8 cellular contexts compared by ENCODE assay signal in the genomic region with DNA sequence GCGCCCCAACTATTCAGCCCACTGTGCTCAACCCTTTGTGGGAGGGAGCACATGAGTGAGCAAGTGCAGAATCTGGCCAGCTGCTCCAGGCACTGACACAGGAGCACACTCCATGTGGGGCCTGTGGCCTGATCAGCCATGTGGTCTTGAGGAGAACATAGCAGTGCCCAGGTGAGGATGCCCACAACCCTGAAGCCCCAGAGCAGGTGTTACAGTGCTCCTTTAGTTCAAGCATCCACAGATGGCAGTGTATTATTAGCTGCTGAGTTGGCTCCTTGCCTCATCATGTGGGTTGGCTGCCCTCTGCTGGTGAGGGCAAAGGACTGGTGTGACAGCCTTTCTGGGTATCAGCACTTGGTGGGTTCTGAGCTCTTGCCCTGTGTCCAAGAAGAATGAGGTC.
DNase-seq lines count a peak whose midpoint lies in the region; ATAC-seq and TF ChIP-seq lines count a peak whose summit lies in the region.

No MANE protein-coding gene starts in this region.

- no peak overlapping the region for H3K4me2 ChIP-seq in DND-41 (ENCODE audit: insufficient read depth, low read length)

- in situ Hi-C loops in astrocyte of the cerebellum (cut with HindIII; ENCODE audit: low sequenced_read_pairs): no loop called here

- TF ChIP-seq CTCF in 22Rv1 (IDR thresholded peaks at IDR 0.05): peak; percentile 78
- peak; percentile 64 for TF ChIP-seq CTCF in DND-41 (IDR thresholded peaks at IDR 0.05; ENCODE audit: borderline replicate concordance, extremely low read depth, low read length, poor library complexity, severe bottlenecking)
- TF ChIP-seq CTCF in HEK293 (tag by site-specific recombination; IDR thresholded peaks at IDR 0.05): 0 out of 2 replicates have a peak, but pooled peaks have one; percentile 15
- peak; percentile 43 for TF ChIP-seq CTCF in astrocyte of the cerebellum (IDR thresholded peaks at IDR 0.05; ENCODE audit: low read depth, low read length, missing control alignments)
- peak; percentile 32 for TF ChIP-seq CTCF in mesothelial cell of epicardium (IDR thresholded peaks at IDR 0.05; ENCODE audit: unreplicated experiment)

- no peaks in the 10 kb centered on the region for H3K27me3 ChIP-seq in DND-41 (ENCODE audit: insufficient read depth, low read length, poor library complexity)

- DNase-seq in DND-41: peak; percentile 59
- DNase-seq in NAMALWA (ENCODE audit: low spot score): peak; percentile 77
- no peak for DNase-seq in astrocyte of the cerebellum (ENCODE audit: low read depth)
- DNase-seq in mesothelial cell of epicardium (ENCODE audit: low spot score in 2 of 2, unreplicated experiment in 2 of 2): no peak
- DNase-seq in activated T-helper 2 cell treated with anti-CD3 and anti-CD28 coated beads, Interferon-gamma antibody, Interleukin-2, Interleukin-4, amounts not matched to agents 10 μg/mL and 5 μg/mL and 100 μg/mL, durations not matched to agents 14 hours and 24 hours and 36 hours (ENCODE audit: low spot score): no peak

- no peak overlapping the region for H3K4me3 ChIP-seq in DND-41 (ENCODE audit: low read depth in 1 of 2, low read length in 2 of 2)
- no peak overlapping the region for H3K4me3 ChIP-seq in HEK293 (ENCODE audit: low read depth, low read length)
- H3K4me3 ChIP-seq in astrocyte of the cerebellum (ENCODE audit: low read depth, low read length): no peak overlapping the region

- POLR2A ChIA-PET in HEK293 (lab: Yijun Ruan, JAX): no interaction called here

- no peaks in the 10 kb centered on the region for H3K79me2 ChIP-seq in DND-41 (ENCODE audit: insufficient read depth, low read length)

- no peaks in the 10 kb centered on the region for H4K20me1 ChIP-seq in DND-41 (ENCODE audit: insufficient read depth, low read length)

- H3K9me3 ChIP-seq in DND-41 (ENCODE audit: insufficient read depth, low read length, severe bottlenecking): peaks cover 10% of the 10 kb centered on the region
- no peaks in the 10 kb centered on the region for H3K9me3 ChIP-seq in HEK293 (ENCODE audit: control insufficient read depth, insufficient read depth, low read depth, low read length)

- H3K9me3 Mint-ChIP-seq in mesothelial cell of epicardium: peaks cover 6% of the 10 kb centered on the region
- H3K9me3 Mint-ChIP-seq in activated T-helper 2 cell treated with anti-CD3 and anti-CD28 coated beads, Interferon-gamma antibody, Interleukin-2, Interleukin-4, amounts not matched to agents 10 μg/mL and 5 μg/mL and 100 μg/mL, durations not matched to agents 14 hours and 24 hours and 36 hours: no peaks in the 10 kb centered on the region

- no peak overlapping the region for H2AFZ ChIP-seq in DND-41 (ENCODE audit: low read depth, low read length)

- ATAC-seq in DND-41 (ENCODE audit: insufficient read depth, low read depth) (peak; percentile 83), GM19324 (IDR thresholded peaks at IDR 0.05; ENCODE audit: low FRiP score, unreplicated experiment) (no peak)

- no peaks in the 10 kb centered on the region for H3K36me3 Mint-ChIP-seq in mesothelial cell of epicardium
- H3K36me3 Mint-ChIP-seq in activated T-helper 2 cell treated with anti-CD3 and anti-CD28 coated beads, Interferon-gamma antibody, Interleukin-2, Interleukin-4, amounts not matched to agents 10 μg/mL and 5 μg/mL and 100 μg/mL, durations not matched to agents 14 hours and 24 hours and 36 hours (ENCODE audit: low read depth): no peaks in the 10 kb centered on the region

- no peaks in the 10 kb centered on the region for H3K36me3 ChIP-seq in DND-41 (ENCODE audit: insufficient read depth, low read length)
- H3K36me3 ChIP-seq in HEK293 (ENCODE audit: control insufficient read depth in 2 of 2, insufficient read depth in 1 of 2, low read length in 2 of 2): no peaks in the 10 kb centered on the region

- H3K4me3 Mint-ChIP-seq in mesothelial cell of epicardium: no peak overlapping the region
- H3K4me3 Mint-ChIP-seq in activated T-helper 2 cell treated with anti-CD3 and anti-CD28 coated beads, Interferon-gamma antibody, Interleukin-2, Interleukin-4, amounts not matched to agents 10 μg/mL and 5 μg/mL and 100 μg/mL, durations not matched to agents 14 hours and 24 hours and 36 hours (ENCODE audit: low read depth): no peak overlapping the region

- H3K27me3 Mint-ChIP-seq in mesothelial cell of epicardium (ENCODE audit: low read depth): no peaks in the 10 kb centered on the region
- no peaks in the 10 kb centered on the region for H3K27me3 Mint-ChIP-seq in activated T-helper 2 cell treated with anti-CD3 and anti-CD28 coated beads, Interferon-gamma antibody, Interleukin-2, Interleukin-4, amounts not matched to agents 10 μg/mL and 5 μg/mL and 100 μg/mL, durations not matched to agents 14 hours and 24 hours and 36 hours (ENCODE audit: low read depth)

- no peaks in the 10 kb centered on the region for H3K4me1 Mint-ChIP-seq in mesothelial cell of epicardium
- no peaks in the 10 kb centered on the region for H3K4me1 Mint-ChIP-seq in activated T-helper 2 cell treated with anti-CD3 and anti-CD28 coated beads, Interferon-gamma antibody, Interleukin-2, Interleukin-4, amounts not matched to agents 10 μg/mL and 5 μg/mL and 100 μg/mL, durations not matched to agents 14 hours and 24 hours and 36 hours (ENCODE audit: low read depth)

- H3K4me1 ChIP-seq in DND-41 (ENCODE audit: insufficient read depth, low read length) (no peaks in the 10 kb centered on the region), HEK293 (ENCODE audit: control insufficient read depth, insufficient read depth, low read length) (no peaks in the 10 kb centered on the region)

- intact Hi-C loops in activated T-helper 2 cell treated with anti-CD3 and anti-CD28 coated beads, Interferon-gamma antibody, Interleukin-2, Interleukin-4, amounts not matched to agents 10 μg/mL and 5 μg/mL and 100 μg/mL, durations not matched to agents 14 hours and 24 hours and 36 hours (cut with micrococcal nuclease): loop anchor here (10.0 kb wide), 1 partner anchor 435 kb away; no protein-coding TSS in a partner anchor

- H3K27ac ChIP-seq in 22Rv1 (no peak overlapping the region), DND-41 (ENCODE audit: low read length) (no peak overlapping the region), HEK293 (ENCODE audit: extremely low read depth, low read depth, low read length) (no peak overlapping the region)

- CTCF ChIA-PET in HEK293 (lab: Yijun Ruan, JAX): interaction anchor here (0.5 to 1.1 kb wide), 5 partner anchors 21 to 1866 kb away, joined by 3 to 6 read pairs (median 3); no protein-coding TSS in a partner anchor

- no peak overlapping the region for H3K9ac ChIP-seq in DND-41 (ENCODE audit: low read depth, low read length)

- no peak overlapping the region for H3K27ac Mint-ChIP-seq in mesothelial cell of epicardium
- no peak overlapping the region for H3K27ac Mint-ChIP-seq in activated T-helper 2 cell treated with anti-CD3 and anti-CD28 coated beads, Interferon-gamma antibody, Interleukin-2, Interleukin-4, amounts not matched to agents 10 μg/mL and 5 μg/mL and 100 μg/mL, durations not matched to agents 14 hours and 24 hours and 36 hours

TF ChIP-seq in HEK293, 187 proteins besides CTCF, POLR2A, EP300 and RAD21 (continues in another document):
- TF ChIP-seq, protein P1, sequence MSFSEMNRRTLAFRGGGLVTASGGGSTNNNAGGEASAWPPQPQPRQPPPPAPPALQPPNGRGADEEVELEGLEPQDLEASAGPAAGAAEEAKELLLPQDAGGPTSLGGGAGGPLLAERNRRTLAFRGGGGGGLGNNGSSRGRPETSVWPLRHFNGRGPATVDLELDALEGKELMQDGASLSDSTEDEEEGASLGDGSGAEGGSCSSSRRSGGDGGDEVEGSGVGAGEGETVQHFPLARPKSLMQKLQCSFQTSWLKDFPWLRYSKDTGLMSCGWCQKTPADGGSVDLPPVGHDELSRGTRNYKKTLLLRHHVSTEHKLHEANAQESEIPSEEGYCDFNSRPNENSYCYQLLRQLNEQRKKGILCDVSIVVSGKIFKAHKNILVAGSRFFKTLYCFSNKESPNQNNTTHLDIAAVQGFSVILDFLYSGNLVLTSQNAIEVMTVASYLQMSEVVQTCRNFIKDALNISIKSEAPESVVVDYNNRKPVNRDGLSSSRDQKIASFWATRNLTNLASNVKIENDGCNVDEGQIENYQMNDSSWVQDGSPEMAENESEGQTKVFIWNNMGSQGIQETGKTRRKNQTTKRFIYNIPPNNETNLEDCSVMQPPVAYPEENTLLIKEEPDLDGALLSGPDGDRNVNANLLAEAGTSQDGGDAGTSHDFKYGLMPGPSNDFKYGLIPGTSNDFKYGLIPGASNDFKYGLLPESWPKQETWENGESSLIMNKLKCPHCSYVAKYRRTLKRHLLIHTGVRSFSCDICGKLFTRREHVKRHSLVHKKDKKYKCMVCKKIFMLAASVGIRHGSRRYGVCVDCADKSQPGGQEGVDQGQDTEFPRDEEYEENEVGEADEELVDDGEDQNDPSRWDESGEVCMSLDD (tag by site-specific recombination; IDR thresholded peaks at IDR 0.05): no peak
- TF ChIP-seq, protein P2, sequence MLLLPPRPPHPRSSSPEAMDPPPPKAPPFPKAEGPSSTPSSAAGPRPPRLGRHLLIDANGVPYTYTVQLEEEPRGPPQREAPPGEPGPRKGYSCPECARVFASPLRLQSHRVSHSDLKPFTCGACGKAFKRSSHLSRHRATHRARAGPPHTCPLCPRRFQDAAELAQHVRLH (tag by site-specific recombination; IDR thresholded peaks at IDR 0.05): no peak
- TF ChIP-seq TRIM28 (IDR thresholded peaks at IDR 0.05; ENCODE audit: borderline replicate concordance, low read length) (peak; percentile 34; the same call in 1 of the 2 replicates), ZNF670 (tag by site-specific recombination; IDR thresholded peaks at IDR 0.05; ENCODE audit: low read depth) (no peak), ZNF623 (tag by site-specific recombination; IDR thresholded peaks at IDR 0.05) (no peak), ZNF830 (tag by site-specific recombination; IDR thresholded peaks at IDR 0.05; ENCODE audit: low read depth) (no peak), ZNF223 (tag by site-specific recombination; IDR thresholded peaks at IDR 0.05) (no peak), ZNF629 (tag by site-specific recombination; IDR thresholded peaks at IDR 0.05) (no peak), ZNF658 (tag by site-specific recombination; IDR thresholded peaks at IDR 0.05) (no peak)

Comparison
In these comparisons a context has a peak if more than half of its experiments do, and no peak if none do; other contexts are left out.
1. CTCF ChIP-seq: peak in every context shown above with its lines; median percentile 78 in 22Rv1; 64 in DND-41; 43 in astrocyte of the cerebellum; 32 in mesothelial cell of epicardium; 15 in HEK293.
2. DNase-seq: peak in DND-41 (single experiment) and NAMALWA (single experiment); none in astrocyte of the cerebellum (single experiment), mesothelial cell of epicardium (0 of 2) and activated T-helper 2 cell treated with anti-CD3 and anti-CD28 coated beads, Interferon-gamma antibody, Interleukin-2, Interleukin-4, amounts not matched to agents 10 μg/mL and 5 μg/mL and 100 μg/mL, durations not matched to agents 14 hours and 24 hours and 36 hours (single experiment).